13 cellular contexts compared by ENCODE assay signal in the genomic region with DNA sequence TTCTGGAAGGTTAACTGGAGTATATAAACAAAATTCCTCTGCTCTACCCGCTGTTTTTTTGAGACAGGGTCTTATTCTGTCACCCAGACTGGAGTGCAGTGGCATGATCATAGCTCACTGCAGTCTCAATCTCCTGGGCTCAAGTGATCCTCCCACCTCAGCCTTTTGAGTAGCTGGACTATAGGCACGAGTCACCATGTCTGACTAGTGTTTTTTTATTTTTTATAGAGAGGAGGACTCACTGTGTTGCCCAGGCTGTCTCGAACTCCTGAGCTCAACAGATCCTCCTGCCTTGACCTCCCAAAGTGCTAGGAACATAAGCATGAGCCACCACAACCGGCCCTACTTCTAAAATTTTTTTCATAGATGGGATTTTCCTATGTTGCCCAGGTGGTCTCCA. TPM values are rescaled to one million over a fixed set of nuclear protein-coding genes. Genes with fewer than 3 reads are reported as not detected.
DNase-seq lines count a peak whose midpoint lies in the region; ATAC-seq, FAIRE-seq and TF ChIP-seq lines count a peak whose summit lies in the region.
"Had no signal": no experiment of that assay in that cellular context is flagged by ENCODE, and none has a peak within 500 bp of the region (broad histone marks: within the 10 kb centered on the region; RNA-seq: fewer than 3 reads in every experiment).

No MANE protein-coding gene starts in this region.

- POLR2A ChIA-PET in naive thymus-derived CD4-positive, alpha-beta T cell (lab: Charles Lee), result interaction anchor here (0.5 kb wide), 1 partner anchor 837 kb away, joined by 4 read pairs; no protein-coding TSS in a partner anchor

- no peak overlapping the region for H2AK5ac ChIP-seq in neuronal stem cell (ENCODE audit: low read depth, low read length)

- no peak overlapping the region for H2BK12ac ChIP-seq in neuronal stem cell (ENCODE audit: low read length)

- H3K4ac ChIP-seq in neuronal stem cell (ENCODE audit: low read length), result no peak overlapping the region

- peak; percentile 67 for FAIRE-seq in H54 (lab: Jason Lieb, UNC)

- no peaks in the 10 kb centered on the region for H3K9me3 Mint-ChIP-seq in activated naive CD8-positive, alpha-beta T cell treated with anti-CD3 and anti-CD28 coated beads for 36 hours
- H3K9me3 Mint-ChIP-seq in naive thymus-derived CD4-positive, alpha-beta T cell, result peaks cover 0 to 3% (median 0%) of the 10 kb centered on the region in 11 donors

- CTCF ChIA-PET in naive thymus-derived CD4-positive, alpha-beta T cell (lab: Charles Lee), result no interaction called here

- H4K20me1 ChIP-seq in BLaER1, result peaks cover 69% of the 10 kb centered on the region

- H3K36me3 ChIP-seq in BLaER1, result peaks cover 43% of the 10 kb centered on the region
- peaks cover 0 to 8% (median 0%) of the 10 kb centered on the region in 3 experiments for H3K36me3 ChIP-seq in naive thymus-derived CD4-positive, alpha-beta T cell (ENCODE audit: control insufficient read depth in 2 of 3, insufficient read depth in 3 of 3, low read length in 3 of 3)
- peaks cover 0 to 32% of the 10 kb centered on the region in 2 donors for H3K36me3 ChIP-seq in neuronal stem cell (replicated peaks in 1 of 2; ENCODE audit: control insufficient read depth in 2 of 2, insufficient read depth in 2 of 2, low read length in 2 of 2)

- H3K4me3 ChIP-seq in BLaER1, result no peak overlapping the region
- no peak overlapping the region for H3K4me3 ChIP-seq in naive thymus-derived CD4-positive, alpha-beta T cell (ENCODE audit: low read length)
- no peak overlapping the region for H3K4me3 ChIP-seq in neuronal stem cell (ENCODE audit: low read length in 2 of 2)

- intact Hi-C loops in naive thymus-derived CD4-positive, alpha-beta T cell (cut with micrococcal nuclease), result loop anchor here in 1 of 2 donors (10.0 kb wide), 1 partner anchor 1021 kb away; no protein-coding TSS in a partner anchor

- H3K27ac Mint-ChIP-seq in activated naive CD8-positive, alpha-beta T cell treated with anti-CD3 and anti-CD28 coated beads for 36 hours, result no peak overlapping the region
- H3K27ac Mint-ChIP-seq in naive thymus-derived CD4-positive, alpha-beta T cell, result peak overlapping the region in 3 of 9 donors; percentile 19 to 59 (median 32)

- no peaks in the 10 kb centered on the region for H3K9me3 ChIP-seq in BLaER1
- no peaks in the 10 kb centered on the region for H3K9me3 ChIP-seq in naive thymus-derived CD4-positive, alpha-beta T cell (ENCODE audit: control insufficient read depth in 2 of 3, low read length in 3 of 3)
- no peaks in the 10 kb centered on the region for H3K9me3 ChIP-seq in neuronal stem cell (replicated peaks in 1 of 2; ENCODE audit: control insufficient read depth in 2 of 2, insufficient read depth in 1 of 2, low read depth in 1 of 2, low read length in 2 of 2)

- no peak overlapping the region for H3K14ac ChIP-seq in neuronal stem cell (ENCODE audit: low read length)

- H3K18ac ChIP-seq in neuronal stem cell (ENCODE audit: low read length), result no peak overlapping the region

- H3K4me2 ChIP-seq in BLaER1, result peak overlapping the region; percentile 96
- no peak overlapping the region for H3K4me2 ChIP-seq in neuronal stem cell (ENCODE audit: insufficient read depth, low read length, poor library complexity, severe bottlenecking)

- no peak overlapping the region for H3K23ac ChIP-seq in neuronal stem cell (ENCODE audit: low read depth, low read length, poor library complexity)

- ATAC-seq in naive thymus-derived CD4-positive, alpha-beta T cell, result no peak
- ATAC-seq in GM18907 (IDR thresholded peaks at IDR 0.05; ENCODE audit: unreplicated experiment), result no peak

- no peak overlapping the region for H4K8ac ChIP-seq in neuronal stem cell (ENCODE audit: low read depth, low read length)

- H2BK5ac ChIP-seq in neuronal stem cell (ENCODE audit: low read length), result no peak overlapping the region

- H4K91ac ChIP-seq in neuronal stem cell (ENCODE audit: low read depth, low read length, poor library complexity), result no peak overlapping the region

- peaks cover 23% of the 10 kb centered on the region for H3K4me1 ChIP-seq in BLaER1
- H3K4me1 ChIP-seq in naive thymus-derived CD4-positive, alpha-beta T cell (ENCODE audit: control insufficient read depth in 2 of 2, insufficient read depth in 2 of 2, low read length in 2 of 2), result peaks cover 15 to 18% of the 10 kb centered on the region in 2 donors
- no peaks in the 10 kb centered on the region for H3K4me1 ChIP-seq in neuronal stem cell (ENCODE audit: control insufficient read depth in 2 of 2, insufficient read depth in 1 of 2, low read depth in 1 of 2, low read length in 2 of 2)

- peaks cover 29% of the 10 kb centered on the region for H3K36me3 Mint-ChIP-seq in activated naive CD8-positive, alpha-beta T cell treated with anti-CD3 and anti-CD28 coated beads for 36 hours
- H3K36me3 Mint-ChIP-seq in naive thymus-derived CD4-positive, alpha-beta T cell, result peaks cover 0 to 31% (median 25%) of the 10 kb centered on the region in 5 donors

- no peak overlapping the region for H2AFZ ChIP-seq in neuronal stem cell (ENCODE audit: low read length)

- H3K79me1 ChIP-seq in neuronal stem cell (ENCODE audit: low read depth, low read length), result no peaks in the 10 kb centered on the region

- TF ChIP-seq POLR2A in H54 (IDR thresholded peaks at IDR 0.05; ENCODE audit: low read depth, low read length), result no peak

- no peaks in the 10 kb centered on the region for H3K27me3 Mint-ChIP-seq in activated naive CD8-positive, alpha-beta T cell treated with anti-CD3 and anti-CD28 coated beads for 36 hours
- peaks cover 0 to 7% (median 0%) of the 10 kb centered on the region in 5 donors for H3K27me3 Mint-ChIP-seq in naive thymus-derived CD4-positive, alpha-beta T cell

- peaks cover 51% of the 10 kb centered on the region for H3K4me1 Mint-ChIP-seq in activated naive CD8-positive, alpha-beta T cell treated with anti-CD3 and anti-CD28 coated beads for 36 hours
- H3K4me1 Mint-ChIP-seq in naive thymus-derived CD4-positive, alpha-beta T cell, result peaks cover 50 to 78% (median 70%) of the 10 kb centered on the region in 7 donors

- H2BK15ac ChIP-seq in neuronal stem cell (ENCODE audit: low read length), result no peak overlapping the region

- no peaks in the 10 kb centered on the region for H3K27me3 ChIP-seq in BLaER1
- H3K27me3 ChIP-seq in naive thymus-derived CD4-positive, alpha-beta T cell (ENCODE audit: control insufficient read depth in 2 of 2, insufficient read depth in 2 of 2, low read length in 2 of 2), result no peaks in the 10 kb centered on the region
- H3K27me3 ChIP-seq in neuronal stem cell (ENCODE audit: control insufficient read depth in 3 of 3, insufficient read depth in 3 of 3, low read depth in 1 of 3, low read length in 3 of 3), result no peaks in the 10 kb centered on the region

- H3K9ac ChIP-seq in BLaER1 (0 out of 2 replicates have a peak overlapping the region, but pooled peaks have one; percentile 4), neuronal stem cell (ENCODE audit: low read depth, low read length, poor library complexity) (no peak overlapping the region)

- H2BK120ac ChIP-seq in neuronal stem cell (ENCODE audit: low read depth, low read length), result no peak overlapping the region

- H3K4me3 Mint-ChIP-seq in activated naive CD8-positive, alpha-beta T cell treated with anti-CD3 and anti-CD28 coated beads for 36 hours, result peak overlapping the region; percentile 70
- H3K4me3 Mint-ChIP-seq in naive thymus-derived CD4-positive, alpha-beta T cell, result peak overlapping the region; percentile 63 to 99 (median 82)

- H3K27ac ChIP-seq in BLaER1 (no peak overlapping the region), neuronal stem cell (replicated peaks; ENCODE audit: low read length) (no peak overlapping the region)
- no peak overlapping the region for H3K27ac ChIP-seq in naive thymus-derived CD4-positive, alpha-beta T cell (ENCODE audit: low read depth, low read length)

- DNase-seq in H54 (ENCODE audit: insufficient read length, low spot score), result no peak
- DNase-seq in activated naive CD8-positive, alpha-beta T cell treated with anti-CD3 and anti-CD28 coated beads for 36 hours, result no peak
- DNase-seq in naive thymus-derived CD4-positive, alpha-beta T cell, result no peak
- no peak for DNase-seq in T-helper 9 cell
- DNase-seq in NK-92 treated with Interleukin-12 subunit alpha and Interleukin-12 subunit beta, amount 100 ng/mL, for 24 hours (lab: John Stamatoyannopoulos, UW), result no peak
- no peak for DNase-seq in neuronal stem cell (ENCODE audit: low spot score)
- DNase-seq: activated CD8-positive, alpha-beta memory T cell treated with anti-CD3 and anti-CD28 coated beads for 24 hours; cerebellar nuclear complex; DMS153; GOT3; NCI-H1105 had no signal

- no CpG with 5 or more reads among the region's 4 CpGs for WGBS in neuronal stem cell (ENCODE audit: extremely low coverage in 2 of 2, insufficient read length in 2 of 2, insufficient replicate concordance in 1 of 2), 2 donors

RNA-seq across cellular contexts. Expression of gene RAB18, which starts 2.2 kb away (rescaled TPM):
- 10 to 100 TPM; 58.3 to 61.4 TPM for total RNA-seq in activated naive CD8-positive, alpha-beta T cell treated with anti-CD3 and anti-CD28 coated beads for 36 hours
- total RNA-seq in naive thymus-derived CD4-positive, alpha-beta T cell, result 10 to 100 TPM; 69.1 to 96.1 (median 73.6) TPM
- polyA plus RNA-seq in naive thymus-derived CD4-positive, alpha-beta T cell, result 10 to 100 TPM; 54.0 to 78.1 TPM
- 35.5 TPM for polyA plus RNA-seq in neuronal stem cell (2013, experiment 1 of 2)
- polyA plus RNA-seq in neuronal stem cell (2013, experiment 2 of 2), result 33.3 TPM
